13 cellular contexts compared by ENCODE assay signal in genomic region chr2:46174559-46175170, GRCh38.
"Had no signal": no experiment of that assay in that cellular context is flagged by ENCODE, and none has a peak within 500 bp of the region (broad histone marks: within the 10 kb centered on the region; RNA-seq: fewer than 3 reads in every experiment).

No MANE protein-coding gene starts in this region.

- H3K27ac ChIP-seq: pancreas, SJSA1, tibial artery, VCaP had no signal

- H3K9me3 Mint-ChIP-seq: neural crest cell had no signal

- H3K27me3 ChIP-seq: brain microvascular endothelial cell, pancreas, SJSA1, tibial artery had no signal

- H3K27ac Mint-ChIP-seq: activated CD4-positive, alpha-beta T cell treated with anti-CD3 and anti-CD28 coated beads for 36 hours had no signal

- H3K36me3 ChIP-seq: brain microvascular endothelial cell, pancreas, tibial artery had no signal

- H3K27me3 Mint-ChIP-seq: activated CD4-positive, alpha-beta T cell treated with anti-CD3 and anti-CD28 coated beads for 36 hours had no signal

- ATAC-seq: activated CD4-positive, alpha-beta T cell treated with anti-CD3 and anti-CD28 coated beads for 36 hours; esophagus mucosa; left ventricle myocardium superior; pancreas had no signal

- H3K4me3 ChIP-seq: pancreas, SJSA1, tibial artery had no signal

- FAIRE-seq: pancreas had no signal

- DNase-seq: activated CD4-positive, alpha-beta T cell treated with anti-CD3 and anti-CD28 coated beads for 36 hours; activated naive CD4-positive, alpha-beta T cell treated with anti-CD3 and anti-CD28 coated beads, Interleukin-2, amount 50 U/mL, for 16 hours; amygdala; glutamatergic neuron; left ventricle myocardium superior; pancreas; retina; tibial artery had no signal

- H3K4me1 ChIP-seq: pancreas had no signal

- H3K4me3 Mint-ChIP-seq: activated CD4-positive, alpha-beta T cell treated with anti-CD3 and anti-CD28 coated beads for 36 hours; neural crest cell had no signal

- H3K9me3 ChIP-seq: pancreas, SJSA1, tibial artery had no signal
